In genomic region chr5:117098094-117098493, GRCh38 we compare ENCODE assay signal across 27 cellular contexts.
"Had no signal": no experiment of that assay in that cellular context is flagged by ENCODE, and none has a peak within 500 bp of the region (broad histone marks: within the 10 kb centered on the region; RNA-seq: fewer than 3 reads in every experiment).

No MANE protein-coding gene starts in this region.

- H3K4me3 Mint-ChIP-seq: dendritic cell treated with granulocyte-macrophage colony-stimulating factor and Interleukin-4, amounts not matched to agents 40 ng/mL and 50 ng/mL, for 4 days; effector memory CD8-positive, alpha-beta T cell; endodermal cell had no signal

- H3K9me3 Mint-ChIP-seq: endodermal cell had no signal

- H3K4me1 ChIP-seq: colonic mucosa, esophagus muscularis mucosa, esophagus squamous epithelium, foreskin keratinocyte, gastrocnemius medialis, gastroesophageal sphincter, heart left ventricle, heart right ventricle had no signal

- H3K4me3 ChIP-seq: colonic mucosa, coronary artery, dorsolateral prefrontal cortex, esophagus muscularis mucosa, esophagus squamous epithelium, gastrocnemius medialis, gastroesophageal sphincter, heart left ventricle, heart right ventricle had no signal

- ATAC-seq: effector memory CD8-positive, alpha-beta T cell; esophagus mucosa; foreskin keratinocyte; gastrocnemius medialis; gastroesophageal sphincter; heart left ventricle; heart right ventricle had no signal

- FAIRE-seq: colon, endothelial cell of umbilical vein had no signal

- H3K36me3 ChIP-seq: colonic mucosa, esophagus muscularis mucosa, esophagus squamous epithelium, gastrocnemius medialis, gastroesophageal sphincter, heart left ventricle, heart right ventricle had no signal

- DNase-seq: colonic mucosa; cortex of kidney; dermis blood vessel endothelial cell; dorsolateral prefrontal cortex; effector CD4-positive, alpha-beta T cell; effector CD8-positive, alpha-beta T cell; effector memory CD4-positive, alpha-beta T cell; effector memory CD8-positive, alpha-beta T cell; endodermal cell; erythroblast; esophagus squamous epithelium; foreskin fibroblast; foreskin keratinocyte; foreskin melanocyte; gastrocnemius medialis; glutamatergic neuron; head of caudate nucleus; heart left ventricle; heart right ventricle had no signal

- H3K27me3 ChIP-seq: colonic mucosa, dorsolateral prefrontal cortex, esophagus muscularis mucosa, esophagus squamous epithelium, foreskin keratinocyte, gastrocnemius medialis, gastroesophageal sphincter, heart left ventricle, heart right ventricle had no signal

- H3K27ac ChIP-seq: colonic mucosa, coronary artery, dorsolateral prefrontal cortex, epithelial cell of prostate, esophagus muscularis mucosa, esophagus squamous epithelium, foreskin keratinocyte, gastrocnemius medialis, gastroesophageal sphincter, heart left ventricle, heart right ventricle had no signal

- H3K27me3 Mint-ChIP-seq: dendritic cell treated with granulocyte-macrophage colony-stimulating factor and Interleukin-4, amounts not matched to agents 40 ng/mL and 50 ng/mL, for 4 days; effector memory CD8-positive, alpha-beta T cell had no signal

- H3K9me3 ChIP-seq: colonic mucosa, esophagus muscularis mucosa, esophagus squamous epithelium, gastrocnemius medialis, gastroesophageal sphincter, heart left ventricle, heart right ventricle had no signal

- H3K27ac Mint-ChIP-seq: dendritic cell treated with granulocyte-macrophage colony-stimulating factor and Interleukin-4, amounts not matched to agents 40 ng/mL and 50 ng/mL, for 4 days; effector memory CD8-positive, alpha-beta T cell; endodermal cell had no signal
